In the genomic region with DNA sequence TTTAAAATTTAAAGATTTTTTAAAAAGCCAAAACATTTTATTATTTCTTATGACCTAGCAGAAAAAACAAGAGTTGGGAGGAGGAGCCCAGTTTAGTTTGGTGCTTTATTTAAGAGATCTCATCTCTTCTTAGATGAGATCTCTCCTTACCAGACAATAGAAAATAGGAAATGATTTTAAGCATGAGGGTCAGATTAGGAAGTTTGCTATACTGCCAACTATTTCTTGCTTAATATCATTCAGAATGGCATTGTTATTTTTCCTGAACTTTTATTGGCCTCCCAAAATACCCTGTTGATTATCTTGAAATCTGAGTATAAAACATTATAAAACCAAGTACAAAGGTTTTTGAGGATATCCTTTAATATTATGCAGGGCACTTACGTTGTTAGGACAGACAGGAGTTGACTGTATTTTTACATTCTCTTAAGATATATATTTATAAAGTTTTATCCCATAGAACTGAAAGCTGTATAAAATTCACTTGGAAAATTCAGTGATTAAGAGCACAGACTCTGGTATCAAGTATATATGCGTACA, we compare ENCODE assay signal across 26 cellular contexts.
"Had no signal": no experiment of that assay in that cellular context is flagged by ENCODE, and none has a peak within 500 bp of the region (broad histone marks: within the 10 kb centered on the region; RNA-seq: fewer than 3 reads in every experiment).

No MANE protein-coding gene starts in this region.

- H3K27me3 ChIP-seq: neural progenitor cell, ovary, stomach, testis, thyroid gland, transverse colon, upper lobe of left lung, vagina had no signal

- H3K4me3 ChIP-seq: lower lobe of right lung, neural progenitor cell, ovary, prostate gland, skin epidermis, stomach, testis, thyroid gland, transverse colon, upper lobe of left lung, vagina had no signal

- H3K36me3 ChIP-seq: lower lobe of right lung, ovary, prostate gland, vagina had no signal

- H3K9me3 ChIP-seq: lower lobe of right lung, ovary, prostate gland, stomach, testis, thyroid gland, transverse colon, upper lobe of left lung, vagina had no signal

- H3K4me1 ChIP-seq: prostate gland had no signal

- H3K27ac ChIP-seq: lower lobe of right lung, neural progenitor cell, ovary, prostate gland, skin epidermis, stomach, testis, thyroid gland, transverse colon, upper lobe of left lung, vagina had no signal

- ATAC-seq: lower lobe of right lung; natural killer cell; right cardiac atrium; sciatic nerve; stimulated activated naive B cell treated with anti-CD40 and anti-IgM and Interleukin-4, amounts not matched to agents 10 μg/mL and 1 μg/mL and 100 μg/mL, for 72 hours; stimulated activated naive CD8-positive, alpha-beta T cell treated with anti-CD3 and anti-CD28 coated beads, Interleukin-15, Interleukin-2, amounts not matched to agents 100 U/mL and 50 U/mL, for 24 hours had no signal

- DNase-seq: hippocampal formation; lower lobe of right lung; mesendoderm; naive B cell; natural killer cell; nephron progenitor cell; ovary; posterior cingulate gyrus; retina; right cardiac atrium; stimulated activated CD4-positive, alpha-beta T cell treated with anti-CD3 and anti-CD28 coated beads, Interleukin-12 subunit alpha, Interleukin-12 subunit beta, amount 100 ng/mL, for 4 hours; stimulated activated CD4-positive, alpha-beta T cell treated with anti-CD3 and anti-CD28 coated beads, Interleukin-15, amount 100 ng/mL, for 24 hours; stimulated activated CD4-positive, alpha-beta T cell treated with anti-CD3 and anti-CD28 coated beads, Interleukin-2, amount 100 ng/mL, for 24 hours; stimulated activated CD4-positive, alpha-beta T cell treated with anti-CD3 and anti-CD28 coated beads, Interleukin-4, amount 100 ng/mL, for 1 hour; stimulated activated naive B cell treated with anti-CD40 and anti-IgM and Interleukin-4, amounts not matched to agents 10 μg/mL and 1 μg/mL and 100 μg/mL, for 72 hours; stimulated activated naive CD8-positive, alpha-beta T cell treated with anti-CD3 and anti-CD28 coated beads, Interleukin-15, Interleukin-2, amounts not matched to agents 100 U/mL and 50 U/mL, for 24 hours; stomach; testis; thyroid gland; transverse colon; upper lobe of left lung had no signal
